ENCODE assay signal across 21 cellular contexts in genomic region chr5:177253252-177253651, GRCh38.
"Had no signal": no experiment of that assay in that cellular context is flagged by ENCODE, and none has a peak within 500 bp of the region (broad histone marks: within the 10 kb centered on the region; RNA-seq: fewer than 3 reads in every experiment).

No MANE protein-coding gene starts in this region.

- H3K9me3 Mint-ChIP-seq: naive B cell; nephron; stimulated activated naive B cell treated with anti-CD40 and anti-IgM and Interleukin-4, amounts not matched to agents 10 μg/mL and 1 μg/mL and 100 μg/mL, for 72 hours had no signal

- FAIRE-seq: colon, endothelial cell of umbilical vein, pancreas had no signal

- ATAC-seq: foreskin keratinocyte; pancreas; psoas muscle; sciatic nerve; stimulated activated naive B cell treated with anti-CD40 and anti-IgM and Interleukin-4, amounts not matched to agents 10 μg/mL and 1 μg/mL and 100 μg/mL, for 72 hours had no signal

- H3K9me3 ChIP-seq: pancreas, psoas muscle, spleen, stomach had no signal

- H3K4me3 Mint-ChIP-seq: naive B cell; nephron; stimulated activated naive B cell treated with anti-CD40 and anti-IgM and Interleukin-4, amounts not matched to agents 10 μg/mL and 1 μg/mL and 100 μg/mL, for 72 hours had no signal

- H3K27me3 ChIP-seq: foreskin keratinocyte, hepatocyte, pancreas, spleen, stomach had no signal

- H3K4me1 Mint-ChIP-seq: naive B cell; nephron; stimulated activated naive B cell treated with anti-CD40 and anti-IgM and Interleukin-4, amounts not matched to agents 10 μg/mL and 1 μg/mL and 100 μg/mL, for 72 hours had no signal

- H3K4me1 ChIP-seq: foreskin keratinocyte, pancreas, spleen, stomach had no signal

- H3K27ac ChIP-seq: foreskin keratinocyte, hepatocyte, pancreas, psoas muscle, spleen, stomach had no signal

- H3K27me3 Mint-ChIP-seq: naive B cell; stimulated activated naive B cell treated with anti-CD40 and anti-IgM and Interleukin-4, amounts not matched to agents 10 μg/mL and 1 μg/mL and 100 μg/mL, for 72 hours had no signal

- H3K4me2 ChIP-seq: hepatocyte had no signal

- DNase-seq: dermis blood vessel endothelial cell; foreskin keratinocyte; head of caudate nucleus; naive B cell; occipital lobe; pancreas; psoas muscle; retina; spleen; stimulated activated CD4-positive, alpha-beta T cell treated with anti-CD3 and anti-CD28 coated beads, Interleukin-15, amount 100 ng/mL, for 24 hours; stimulated activated CD4-positive, alpha-beta T cell treated with anti-CD3 and anti-CD28 coated beads, Interleukin-1b, Interleukin-23, amount 100 ng/mL, for 48 hours; stimulated activated CD4-positive, alpha-beta T cell treated with anti-CD3 and anti-CD28 coated beads, Interleukin-4, amount 100 ng/mL, for 24 hours; stimulated activated naive B cell treated with anti-CD40 and anti-IgM and Interleukin-4, amounts not matched to agents 10 μg/mL and 1 μg/mL and 100 μg/mL, for 72 hours; stomach; substantia nigra; trophoblast cell had no signal

- H2AFZ ChIP-seq: hepatocyte had no signal

- H3K27ac Mint-ChIP-seq: nephron had no signal

- H3K79me2 ChIP-seq: hepatocyte had no signal

- H3K4me3 ChIP-seq: hepatocyte, pancreas, psoas muscle, spleen, stomach had no signal
